In the genomic region with DNA sequence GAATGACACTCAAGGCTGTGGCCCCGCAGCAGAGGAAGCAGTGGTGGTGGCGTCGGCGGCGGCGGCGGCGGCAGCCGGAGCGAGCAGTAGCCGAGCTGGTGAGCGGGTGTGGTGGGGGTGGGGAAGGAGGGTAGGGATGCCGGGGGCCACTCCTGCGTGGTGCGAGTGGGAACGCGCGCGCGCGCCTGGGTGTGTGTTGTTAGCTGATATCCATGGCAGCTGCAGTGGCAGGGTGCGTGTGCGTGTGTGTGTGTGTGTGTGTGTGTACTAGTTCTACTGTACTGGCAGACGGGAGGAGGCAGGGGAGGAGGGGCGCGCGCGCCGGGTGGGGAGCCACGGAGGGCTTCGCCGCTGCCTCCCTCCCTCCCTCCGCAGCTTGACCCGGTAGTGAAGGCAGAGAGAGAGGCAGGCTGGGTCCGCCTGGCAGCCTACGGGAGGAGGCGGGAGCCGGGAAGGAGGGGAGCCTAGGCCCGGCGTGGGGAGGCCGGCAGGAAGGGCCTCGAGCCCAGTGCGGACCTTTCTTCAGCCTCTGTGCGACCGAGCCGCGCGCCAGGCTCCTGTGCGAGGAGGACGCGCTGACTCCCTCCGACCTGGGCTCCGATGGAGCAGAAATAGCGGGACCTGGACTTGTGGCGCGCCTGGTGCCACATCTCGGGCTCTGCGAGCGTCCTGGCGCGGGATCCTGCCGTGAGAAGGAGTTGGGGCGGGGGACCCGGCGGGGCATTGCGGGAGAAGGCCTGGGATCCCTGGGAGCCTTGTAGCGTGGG, we compare ENCODE assay signal across 8 cellular contexts. TPM values are rescaled to one million over a fixed set of nuclear protein-coding genes. Genes with fewer than 3 reads are reported as not detected.
DNase-seq lines count a peak whose midpoint lies in the region; ATAC-seq and TF ChIP-seq lines count a peak whose summit lies in the region.

A gene (minus strand): TSS at position 110 of the 767 bp plus-strand sequence. CDS start 347 bp downstream, outside the sequence.

- ATAC-seq in HG03135 (IDR thresholded peaks at IDR 0.05; ENCODE audit: unreplicated experiment) (no peak), HG02884 (IDR thresholded peaks at IDR 0.05; ENCODE audit: unreplicated experiment) (no peak)

- peak within 1 kb of the TSS; percentile 56; the same call in 1 of the 2 replicates for H3K9ac ChIP-seq in HUES64 (ENCODE audit: low read depth, low read length)

- no peaks in the 10 kb centered on the region for H3K9me3 ChIP-seq in HUES64 (ENCODE audit: insufficient read depth, low read depth, low read length)
- no peaks in the 10 kb centered on the region for H3K9me3 ChIP-seq in left ventricle myocardium inferior (replicated peaks)
- H3K9me3 ChIP-seq in osteoblast (ENCODE audit: low read depth, low read length): no peaks in the 10 kb centered on the region

- peak within 1 kb of the TSS; percentile 97 for H2AFZ ChIP-seq in osteoblast (ENCODE audit: low read length)

- H3K36me3 ChIP-seq in HUES64 (ENCODE audit: insufficient read depth, low read length) (no peaks in the 10 kb centered on the region), left ventricle myocardium inferior (no peaks in the 10 kb centered on the region), osteoblast (ENCODE audit: insufficient read depth, low read length) (peaks cover 10% of the 10 kb centered on the region)

- H4K20me1 ChIP-seq in osteoblast (ENCODE audit: insufficient read depth, low read length): no peaks in the 10 kb centered on the region

- H3K79me2 ChIP-seq in osteoblast (ENCODE audit: insufficient read depth, low read length): peaks cover 81% of the 10 kb centered on the region

- peak within 1 kb of the TSS; percentile 85 for H3K4me3 ChIP-seq in AG10803 (ENCODE audit: low read length)
- H3K4me3 ChIP-seq in HUES64 (ENCODE audit: low read length): peak within 1 kb of the TSS; percentile 68
- H3K4me3 ChIP-seq in left ventricle myocardium inferior: peak within 1 kb of the TSS; percentile 76
- peak within 1 kb of the TSS; percentile 92 for H3K4me3 ChIP-seq in osteoblast (ENCODE audit: insufficient read depth, low read length)

- H3K27ac ChIP-seq in HUES64 (ENCODE audit: low read depth, low read length) (no peak within 1 kb of the TSS), left ventricle myocardium inferior (replicated peaks) (peak within 1 kb of the TSS; percentile 89), osteoblast (ENCODE audit: low read depth, low read length) (peak within 1 kb of the TSS; percentile 98)

- under 1% methylated on average over 66 of the region's 67 CpGs for WGBS in HUES64

- H3K27me3 ChIP-seq in HUES64 (ENCODE audit: insufficient read depth, low read length) (peaks cover 84% of the 10 kb centered on the region), left ventricle myocardium inferior (ENCODE audit: low read depth) (no peaks in the 10 kb centered on the region), osteoblast (ENCODE audit: insufficient read depth, low read length) (no peaks in the 10 kb centered on the region)

- intact Hi-C loops in left ventricle myocardium inferior (cut with micrococcal nuclease): no loop called here

- DNase-seq in AG10803 (ENCODE audit: low read depth): peak; percentile 88
- peak; percentile 34 to 98 (median 90) for DNase-seq in amygdala (lab: John Stamatoyannopoulos, UW)
- peak; percentile 89 for DNase-seq in left ventricle myocardium inferior
- DNase-seq in osteoblast (ENCODE audit: insufficient read length, low spot score, missing footprints): peak; percentile 87
- no peak for DNase-seq in activated CD4-positive, alpha-beta T cell treated with anti-CD3 and anti-CD28 coated beads for 1 hour

- H3K4me2 ChIP-seq in osteoblast (ENCODE audit: insufficient read depth, low read length): peak within 1 kb of the TSS; percentile 88

- TF ChIP-seq CTCF in AG10803 (conservative IDR thresholded peaks at IDR 0.05; ENCODE audit: low read length) (no peak; the same call in 1 of the 2 replicates), left ventricle myocardium inferior (IDR thresholded peaks at IDR 0.05; ENCODE audit: borderline replicate concordance) (no peak), osteoblast (IDR thresholded peaks at IDR 0.05; ENCODE audit: extremely low read depth, low read depth, low read length) (no peak)

- peaks cover 7% of the 10 kb centered on the region; the same call in 1 of the 2 replicates for H3K4me1 ChIP-seq in HUES64 (ENCODE audit: insufficient read depth, low read length)
- H3K4me1 ChIP-seq in left ventricle myocardium inferior: peaks cover 65% of the 10 kb centered on the region
- H3K4me1 ChIP-seq in osteoblast (ENCODE audit: insufficient read depth, low read length): peaks cover 46% of the 10 kb centered on the region

RNA-seq across cellular contexts. Expression of the gene that starts here (rescaled TPM):
- 7.1 TPM for polyA plus RNA-seq in HUES64 (2013, experiment 1 of 2)
- polyA plus RNA-seq in HUES64 (2013, experiment 2 of 2): 7.4 TPM
- total RNA-seq in left ventricle myocardium inferior (4.5 TPM), osteoblast (18.8 and 24.8 TPM in 2 replicates)
